ENCODE assay signal across 9 cellular contexts in the genomic region with DNA sequence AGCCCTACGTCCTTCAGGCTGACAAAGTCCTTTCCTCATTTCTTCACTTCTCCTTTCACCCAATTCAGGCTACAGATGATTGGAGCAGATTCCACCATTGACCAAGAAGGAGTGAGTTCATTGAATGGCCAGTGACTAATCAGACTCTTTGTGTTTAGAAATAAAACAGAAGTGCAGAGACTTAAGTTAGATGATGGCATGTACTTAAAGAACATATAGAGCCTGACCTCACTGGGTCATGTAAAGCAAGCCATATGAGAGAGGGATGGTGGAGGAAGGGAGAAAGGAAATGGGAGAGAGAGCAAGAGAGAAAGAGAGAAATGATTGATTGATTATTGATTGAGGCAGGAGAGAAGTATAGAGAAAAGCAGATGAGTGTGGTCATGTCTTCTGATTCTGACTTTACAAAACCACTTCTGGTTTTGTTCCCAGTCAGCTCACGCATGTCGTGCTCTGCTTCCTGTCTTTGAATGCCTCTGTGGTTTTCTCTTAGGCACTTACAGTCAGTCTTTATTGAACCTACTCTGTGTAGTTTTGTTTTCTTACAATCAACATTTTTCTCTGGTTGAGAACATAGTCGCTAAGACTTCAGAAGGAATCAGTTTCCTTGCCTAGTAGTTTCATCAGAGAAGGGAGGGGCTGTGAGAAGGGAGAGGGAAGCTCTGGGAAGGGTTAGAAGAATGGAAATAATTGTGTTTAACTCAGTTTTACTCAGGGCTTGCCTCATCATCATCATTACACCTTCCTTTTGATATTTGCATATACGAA.
A peak's percentile ranks its signal among the peaks of the same experiment; 100 is the strongest.
DNase-seq lines count a peak whose midpoint lies in the region; ATAC-seq and TF ChIP-seq lines count a peak whose summit lies in the region.
"Had no signal": no experiment of that assay in that cellular context is flagged by ENCODE, and none has a peak within 500 bp of the region (broad histone marks: within the 10 kb centered on the region; RNA-seq: fewer than 3 reads in every experiment).

No MANE protein-coding gene starts in this region.

- H3K4me3 ChIP-seq in BJ (ENCODE audit: low read depth, low read length), result no peak overlapping the region

- H3K36me3 Mint-ChIP-seq in activated CD8-positive, alpha-beta T cell treated with anti-CD3 and anti-CD28 coated beads, Interleukin-2, amount 10 ng/mL, durations not matched to agents 7 days and 5 days (ENCODE audit: low read depth), result peaks cover 5% of the 10 kb centered on the region

- peak overlapping the region; percentile 95 for H3K27ac Mint-ChIP-seq in activated CD8-positive, alpha-beta T cell treated with anti-CD3 and anti-CD28 coated beads, Interleukin-2, amount 10 ng/mL, durations not matched to agents 7 days and 5 days

- ATAC-seq in GM19452 (IDR thresholded peaks at IDR 0.05; ENCODE audit: unreplicated experiment) (peak; percentile 96), HG03558 (IDR thresholded peaks at IDR 0.05; ENCODE audit: extremely low read depth, unreplicated experiment) (peak; percentile 97)
- peak; percentile 91 for ATAC-seq in activated CD8-positive, alpha-beta T cell treated with anti-CD3 and anti-CD28 coated beads, Interleukin-2, amount 10 ng/mL, durations not matched to agents 7 days and 5 days

- POLR2A ChIA-PET in BJ (lab: Charles Lee), result interaction anchor here (0.6 kb wide), 2 partner anchors 23 to 145 kb away, joined by 4 to 9 read pairs; no protein-coding TSS in a partner anchor
- POLR2A ChIA-PET in activated CD8-positive, alpha-beta T cell treated with anti-CD3 and anti-CD28 coated beads, Interleukin-2, amount 10 ng/mL, durations not matched to agents 7 days and 5 days (lab: Charles Lee), result interaction anchor here (0.7 to 3.1 kb wide), 5 partner anchors 18 to 151 kb away, joined by 3 to 31 read pairs (median 4); partner anchors contain the start of gene KLF9

- no peaks in the 10 kb centered on the region for H3K36me3 ChIP-seq in BJ (ENCODE audit: control insufficient read depth, insufficient read depth, low read length)

- CTCF ChIA-PET in BJ (lab: Yijun Ruan, JAX), result interaction anchor here (0.8 to 1.6 kb wide), 6 partner anchors 11 to 78 kb away, joined by 3 to 5 read pairs (median 4); no protein-coding TSS in a partner anchor
- CTCF ChIA-PET in activated CD8-positive, alpha-beta T cell treated with anti-CD3 and anti-CD28 coated beads, Interleukin-2, amount 10 ng/mL, durations not matched to agents 7 days and 5 days (lab: Charles Lee), result interaction anchor here (0.8 to 6.7 kb wide), 8 partner anchors 11 to 206 kb away, joined by 3 to 64 read pairs (median 3); no protein-coding TSS in a partner anchor

- DNase-seq in BJ (ENCODE audit: low read depth), result peak; percentile 97
- DNase-seq in activated CD8-positive, alpha-beta T cell treated with anti-CD3 and anti-CD28 coated beads, Interleukin-2, amount 10 ng/mL, durations not matched to agents 7 days and 5 days, result peak; percentile 78
- DNase-seq in fibroblast of the conjunctiva (ENCODE audit: low read depth), result peak; percentile 62
- peak; percentile 14 to 25 for DNase-seq in stimulated activated CD4-positive, alpha-beta T cell treated with anti-CD3 and anti-CD28 coated beads, Interleukin-1b, Interleukin-23, amount 100 ng/mL, for 4 hours (ENCODE audit: low read depth in 2 of 2)
- DNase-seq in NCI-H446 treated with DMSO at 0.1 percent for 48 hours (lab: John Stamatoyannopoulos, UW), result no peak
- DNase-seq in cerebellum (ENCODE audit: low spot score), result no peak

- no peaks in the 10 kb centered on the region for H3K27me3 Mint-ChIP-seq in activated CD8-positive, alpha-beta T cell treated with anti-CD3 and anti-CD28 coated beads, Interleukin-2, amount 10 ng/mL, durations not matched to agents 7 days and 5 days (ENCODE audit: low read depth)

- peak overlapping the region; percentile 59 for H3K4me3 Mint-ChIP-seq in activated CD8-positive, alpha-beta T cell treated with anti-CD3 and anti-CD28 coated beads, Interleukin-2, amount 10 ng/mL, durations not matched to agents 7 days and 5 days
- H3K4me3 Mint-ChIP-seq: nephron had no signal

- no peaks in the 10 kb centered on the region for H3K27me3 ChIP-seq in BJ (ENCODE audit: control insufficient read depth, insufficient read depth, low read length)

- TF ChIP-seq CTCF in BJ (IDR thresholded peaks at IDR 0.05; ENCODE audit: insufficient read depth, low read depth, low read length), result no peak

- H3K9me3 Mint-ChIP-seq in activated CD8-positive, alpha-beta T cell treated with anti-CD3 and anti-CD28 coated beads, Interleukin-2, amount 10 ng/mL, durations not matched to agents 7 days and 5 days (ENCODE audit: insufficient read depth), result no peaks in the 10 kb centered on the region
- H3K9me3 Mint-ChIP-seq: nephron had no signal

- peaks cover 66% of the 10 kb centered on the region for H3K4me1 Mint-ChIP-seq in activated CD8-positive, alpha-beta T cell treated with anti-CD3 and anti-CD28 coated beads, Interleukin-2, amount 10 ng/mL, durations not matched to agents 7 days and 5 days (ENCODE audit: low read depth)

Comparison
In these comparisons a context has a peak if more than half of its experiments do, and no peak if none do; other contexts are left out.
1. DNase-seq: peak in BJ (single experiment), activated CD8-positive, alpha-beta T cell treated with anti-CD3 and anti-CD28 coated beads, Interleukin-2, amount 10 ng/mL, durations not matched to agents 7 days and 5 days (single experiment), fibroblast of the conjunctiva (single experiment) and stimulated activated CD4-positive, alpha-beta T cell treated with anti-CD3 and anti-CD28 coated beads, Interleukin-1b, Interleukin-23, amount 100 ng/mL, for 4 hours (2 of 2); none in NCI-H446 treated with DMSO at 0.1 percent for 48 hours (single experiment) and cerebellum (single experiment).
2. Peak in every context shown above with its lines, with median percentiles within 50 percentile points of each other: ATAC-seq.